ENCODE assay signal across 15 cellular contexts in genomic region chr21:33428669-33429068, GRCh38. TPM values are rescaled to one million over a fixed set of nuclear protein-coding genes. Genes with fewer than 3 reads are reported as not detected.
A peak's percentile ranks its signal among the peaks of the same experiment; 100 is the strongest.
DNase-seq lines count a peak whose midpoint lies in the region; ATAC-seq and TF ChIP-seq lines count a peak whose summit lies in the region.
"Had no signal": no experiment of that assay in that cellular context is flagged by ENCODE, and none has a peak within 500 bp of the region (broad histone marks: within the 10 kb centered on the region; RNA-seq: fewer than 3 reads in every experiment).

No MANE protein-coding gene starts in this region.

- H3K4me1 ChIP-seq in Panc1 (ENCODE audit: control insufficient read depth, insufficient read depth, low read length) (no peaks in the 10 kb centered on the region), stomach (peaks cover 5 to 42% (median 27%) of the 10 kb centered on the region in 4 donors), BE2C (no peaks in the 10 kb centered on the region)
- H3K4me1 ChIP-seq: SJCRH30 had no signal

- H3K27ac ChIP-seq in Panc1 (ENCODE audit: low read length) (no peak overlapping the region), stomach (peak overlapping the region in 4 of 5 donors; percentile 30 to 84 (median 52))
- H3K27ac ChIP-seq: SJCRH30 had no signal

- ATAC-seq in Panc1: peak; percentile 88
- no peak for ATAC-seq in HG03521 (IDR thresholded peaks at IDR 0.05; ENCODE audit: unreplicated experiment)
- no peak for ATAC-seq in HG03439 (IDR thresholded peaks at IDR 0.05; ENCODE audit: unreplicated experiment)
- ATAC-seq: K562 had no signal

- H3K36me3 ChIP-seq in Panc1 (ENCODE audit: control insufficient read depth, insufficient read depth, low read length) (no peaks in the 10 kb centered on the region; the same call in 1 of the 2 replicates), stomach (peaks cover 35 to 100% (median 97%) of the 10 kb centered on the region in 4 donors), BE2C (peaks cover 25% of the 10 kb centered on the region)

- TF ChIP-seq CTCF in Panc1 (IDR thresholded peaks at IDR 0.05) (no peak), foreskin fibroblast (IDR thresholded peaks at IDR 0.05; ENCODE audit: low read depth, low read length) (no peak), stomach (IDR thresholded peaks at IDR 0.05) (no peak), BE2C (IDR thresholded peaks at IDR 0.05; ENCODE audit: low read depth, low read length) (no peak)

- H3K4me3 ChIP-seq in Panc1 (ENCODE audit: low read depth in 2 of 2, low read length in 2 of 2) (no peak overlapping the region), foreskin fibroblast (ENCODE audit: low read depth in 1 of 2, low read length in 2 of 2) (no peak overlapping the region), stomach (no peak overlapping the region), BE2C (ENCODE audit: low read depth, low read length) (no peak overlapping the region)
- H3K4me3 ChIP-seq: heart left ventricle, K562, SJCRH30, tibial nerve had no signal

- in situ Hi-C loops in Panc1 (cut with HindIII; ENCODE audit: low pct_unique_long_range_greater_than_20kb, low sequenced_read_pairs): no loop called here

- CTCF ChIA-PET in Panc1 (lab: Charles Lee): no interaction called here

- no peak for TF ChIP-seq EP300 in stomach (IDR thresholded peaks at IDR 0.05)

- H3K27me3 ChIP-seq in Panc1 (ENCODE audit: control insufficient read depth, insufficient read depth, low read length) (no peaks in the 10 kb centered on the region), stomach (no peaks in the 10 kb centered on the region), BE2C (no peaks in the 10 kb centered on the region)
- H3K27me3 ChIP-seq: heart left ventricle, SJCRH30, tibial nerve had no signal

- POLR2A ChIA-PET in Panc1 (lab: Charles Lee): no interaction called here

- intact Hi-C loops in Panc1 (cut with micrococcal nuclease; ENCODE audit: unreplicated experiment): no loop called here
- intact Hi-C loops in stomach (cut with DNase I; ENCODE audit: low total_unique reads): no loop called here

- WGBS in stomach, 5 donors: 66 to 85% (median 81%) methylated on average over 8 of the region's 8 CpGs

- DNase-seq in EH (ENCODE audit: low read depth) (peak; percentile 57), Panc1 (ENCODE audit: low read depth, low spot score) (no peak), foreskin fibroblast (peak; percentile 34 to 66), stomach (no peak), BE2C (no peak), H4 (ENCODE audit: low spot score) (no peak)
- DNase-seq: activated naive CD4-positive, alpha-beta T cell; DMS53; heart left ventricle; posterior cingulate gyrus; SJCRH30 had no signal

- H3K9me3 ChIP-seq in Panc1 (ENCODE audit: control insufficient read depth, insufficient read depth, low read depth, low read length): no peaks in the 10 kb centered on the region
- no peaks in the 10 kb centered on the region for H3K9me3 ChIP-seq in stomach
- H3K9me3 ChIP-seq in BE2C: no peaks in the 10 kb centered on the region
- H3K9me3 ChIP-seq: heart left ventricle, SJCRH30, tibial nerve had no signal

- TF ChIP-seq POLR2A in stomach (IDR thresholded peaks at IDR 0.05): no peak

- BruUV-seq in Panc1 (replicated peaks; lab: Mats Ljungman, UMichigan): no TSS peak

RNA-seq across cellular contexts. Expression of gene IFNGR2, which starts 25.5 kb away (rescaled TPM):
- total RNA-seq in Panc1 (2021; ENCODE audit: unreplicated experiment) (47.9 TPM), stomach (10 to 100 TPM; 35.2 to 89.3 (median 67.8) TPM)
- polyA plus RNA-seq in Panc1 (2012; ENCODE audit: insufficient read length): 54.8 TPM
- polyA plus RNA-seq in stomach: 10 to 100 TPM; 42.2 to 79.7 (median 47.0) TPM
- polyA plus RNA-seq in BE2C (2012; ENCODE audit: insufficient read depth, insufficient read length, low read depth): 21.1 TPM
- 92.0 and 103 TPM in 2 replicates for total RNA-seq in H4 (2014; rRNA removed; shearing (Covaris generic))

RNA-seq across cellular contexts. Expression of gene TMEM50B, which starts 51.1 kb away (rescaled TPM):
- 18.5 TPM for total RNA-seq in Panc1 (2021; ENCODE audit: unreplicated experiment)
- 16.9 TPM for polyA plus RNA-seq in Panc1 (2012; ENCODE audit: insufficient read length)
- total RNA-seq in stomach: 10 to 100 TPM; 20.3 to 97.3 (median 89.3) TPM
- polyA plus RNA-seq in stomach: 10 to 100 TPM; 36.7 to 48.5 (median 44.5) TPM
- 12.6 TPM for polyA plus RNA-seq in BE2C (2012; ENCODE audit: insufficient read depth, insufficient read length, low read depth)
- total RNA-seq in H4 (2014; rRNA removed; shearing (Covaris generic)): 28.3 and 29.6 TPM in 2 replicates

Comparison
In these comparisons a context has a peak if more than half of its experiments do, and no peak if none do; other contexts are left out.
1. DNase-seq: peak in EH (single experiment) and foreskin fibroblast (2 of 2); none in Panc1 (single experiment), stomach (single experiment), BE2C (single experiment) and H4 (single experiment).